1 cellular context compared by ENCODE assay signal in the genomic region with DNA sequence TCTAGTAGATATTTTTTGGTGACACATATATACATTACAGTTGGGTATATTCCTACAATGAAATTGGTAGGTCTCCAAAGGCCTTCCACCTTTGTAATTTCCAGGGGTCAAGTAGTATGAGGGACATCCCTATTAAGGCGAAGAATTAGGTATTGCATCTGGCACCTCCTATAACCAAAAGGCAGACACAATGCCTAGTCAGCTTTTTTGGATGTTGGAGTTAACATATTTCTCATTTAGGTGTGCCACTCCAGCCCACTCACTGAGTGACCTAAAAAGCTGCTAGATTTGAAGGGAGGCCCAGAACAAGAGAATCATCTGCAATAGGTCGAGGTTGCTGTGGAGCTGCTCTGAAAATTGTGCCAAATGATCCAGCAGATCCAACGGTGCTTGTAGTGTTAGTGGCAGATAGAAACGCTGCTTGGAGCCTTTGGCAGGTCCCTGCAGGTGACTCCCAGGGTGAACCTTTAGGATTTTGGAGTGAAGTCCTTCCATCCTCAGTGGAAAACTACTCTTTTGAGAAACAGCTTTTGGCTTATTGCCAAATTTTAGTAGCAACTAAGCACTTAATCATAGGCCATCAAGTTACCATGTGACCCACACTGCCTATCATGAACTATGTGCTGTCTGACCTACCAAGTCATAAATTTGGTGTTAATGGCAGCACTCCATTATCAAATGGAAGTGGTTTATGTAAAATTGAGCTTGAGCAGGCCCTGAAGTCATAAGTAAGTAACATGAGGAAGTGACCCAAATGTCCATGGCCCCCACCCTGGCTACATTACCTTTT.
A peak's percentile ranks its signal among the peaks of the same experiment; 100 is the strongest.
TF ChIP-seq lines count a peak whose summit lies in the region.

No MANE protein-coding gene starts in this region.

TF ChIP-seq in K562, 482 proteins besides CTCF, POLR2A, EP300 and RAD21 (continued from another document and continues in another):
- no peak for TF ChIP-seq STAT6 (CRISPR knock-in tag; IDR thresholded peaks at IDR 0.05)
- no peak for TF ChIP-seq ZFX (CRISPR knock-in tag; IDR thresholded peaks at IDR 0.05)
- TF ChIP-seq CHCHD3 (CRISPR knock-in tag; IDR thresholded peaks at IDR 0.05): no peak
- TF ChIP-seq NFIX (CRISPR knock-in tag; IDR thresholded peaks at IDR 0.05; ENCODE audit: low read depth): peak; percentile 97
- TF ChIP-seq HSF4 (CRISPR knock-in tag; IDR thresholded peaks at IDR 0.05; ENCODE audit: borderline replicate concordance): no peak
- no peak for TF ChIP-seq TBL1XR1 (IDR thresholded peaks at IDR 0.05; ENCODE audit: low read length in 2 of 2)
- no peak for TF ChIP-seq FOXP4 (CRISPR knock-in tag; IDR thresholded peaks at IDR 0.05; ENCODE audit: borderline replicate concordance)
- TF ChIP-seq MAFF (IDR thresholded peaks at IDR 0.05; ENCODE audit: low read length): peak; percentile 88
- TF ChIP-seq ZNF407 (IDR thresholded peaks at IDR 0.05; ENCODE audit: low read depth): no peak
- no peak for TF ChIP-seq ZBTB33 (CRISPR knock-in tag; IDR thresholded peaks at IDR 0.05)
- TF ChIP-seq THRA (IDR thresholded peaks at IDR 0.05): no peak
- TF ChIP-seq, protein P1, sequence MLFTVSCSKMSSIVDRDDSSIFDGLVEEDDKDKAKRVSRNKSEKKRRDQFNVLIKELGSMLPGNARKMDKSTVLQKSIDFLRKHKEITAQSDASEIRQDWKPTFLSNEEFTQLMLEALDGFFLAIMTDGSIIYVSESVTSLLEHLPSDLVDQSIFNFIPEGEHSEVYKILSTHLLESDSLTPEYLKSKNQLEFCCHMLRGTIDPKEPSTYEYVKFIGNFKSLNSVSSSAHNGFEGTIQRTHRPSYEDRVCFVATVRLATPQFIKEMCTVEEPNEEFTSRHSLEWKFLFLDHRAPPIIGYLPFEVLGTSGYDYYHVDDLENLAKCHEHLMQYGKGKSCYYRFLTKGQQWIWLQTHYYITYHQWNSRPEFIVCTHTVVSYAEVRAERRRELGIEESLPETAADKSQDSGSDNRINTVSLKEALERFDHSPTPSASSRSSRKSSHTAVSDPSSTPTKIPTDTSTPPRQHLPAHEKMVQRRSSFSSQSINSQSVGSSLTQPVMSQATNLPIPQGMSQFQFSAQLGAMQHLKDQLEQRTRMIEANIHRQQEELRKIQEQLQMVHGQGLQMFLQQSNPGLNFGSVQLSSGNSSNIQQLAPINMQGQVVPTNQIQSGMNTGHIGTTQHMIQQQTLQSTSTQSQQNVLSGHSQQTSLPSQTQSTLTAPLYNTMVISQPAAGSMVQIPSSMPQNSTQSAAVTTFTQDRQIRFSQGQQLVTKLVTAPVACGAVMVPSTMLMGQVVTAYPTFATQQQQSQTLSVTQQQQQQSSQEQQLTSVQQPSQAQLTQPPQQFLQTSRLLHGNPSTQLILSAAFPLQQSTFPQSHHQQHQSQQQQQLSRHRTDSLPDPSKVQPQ (CRISPR knock-in tag; IDR thresholded peaks at IDR 0.05; ENCODE audit: borderline replicate concordance): no peak
- no peak for TF ChIP-seq PRMT5 (CRISPR knock-in tag; IDR thresholded peaks at IDR 0.05)
- no peak for TF ChIP-seq KAT8 (IDR thresholded peaks at IDR 0.05; ENCODE audit: low read depth)
- TF ChIP-seq, protein P2, sequence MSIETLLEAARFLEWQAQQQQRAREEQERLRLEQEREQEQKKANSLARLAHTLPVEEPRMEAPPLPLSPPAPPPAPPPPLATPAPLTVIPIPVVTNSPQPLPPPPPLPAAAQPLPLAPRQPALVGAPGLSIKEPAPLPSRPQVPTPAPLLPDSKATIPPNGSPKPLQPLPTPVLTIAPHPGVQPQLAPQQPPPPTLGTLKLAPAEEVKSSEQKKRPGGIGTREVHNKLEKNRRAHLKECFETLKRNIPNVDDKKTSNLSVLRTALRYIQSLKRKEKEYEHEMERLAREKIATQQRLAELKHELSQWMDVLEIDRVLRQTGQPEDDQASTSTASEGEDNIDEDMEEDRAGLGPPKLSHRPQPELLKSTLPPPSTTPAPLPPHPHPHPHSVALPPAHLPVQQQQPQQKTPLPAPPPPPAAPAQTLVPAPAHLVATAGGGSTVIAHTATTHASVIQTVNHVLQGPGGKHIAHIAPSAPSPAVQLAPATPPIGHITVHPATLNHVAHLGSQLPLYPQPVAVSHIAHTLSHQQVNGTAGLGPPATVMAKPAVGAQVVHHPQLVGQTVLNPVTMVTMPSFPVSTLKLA (conservative IDR thresholded peaks at IDR 0.05): no peak
- peak; percentile 93 for TF ChIP-seq ZNF316 (IDR thresholded peaks at IDR 0.05)
- TF ChIP-seq, protein P3, sequence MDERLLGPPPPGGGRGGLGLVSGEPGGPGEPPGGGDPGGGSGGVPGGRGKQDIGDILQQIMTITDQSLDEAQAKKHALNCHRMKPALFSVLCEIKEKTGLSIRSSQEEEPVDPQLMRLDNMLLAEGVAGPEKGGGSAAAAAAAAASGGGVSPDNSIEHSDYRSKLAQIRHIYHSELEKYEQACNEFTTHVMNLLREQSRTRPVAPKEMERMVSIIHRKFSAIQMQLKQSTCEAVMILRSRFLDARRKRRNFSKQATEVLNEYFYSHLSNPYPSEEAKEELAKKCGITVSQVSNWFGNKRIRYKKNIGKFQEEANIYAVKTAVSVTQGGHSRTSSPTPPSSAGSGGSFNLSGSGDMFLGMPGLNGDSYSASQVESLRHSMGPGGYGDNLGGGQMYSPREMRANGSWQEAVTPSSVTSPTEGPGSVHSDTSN (CRISPR knock-in tag; IDR thresholded peaks at IDR 0.05; ENCODE audit: low read depth): no peak
- TF ChIP-seq, protein P3 (tag; conservative IDR thresholded peaks at IDR 0.05; ENCODE audit: low read depth): peak; percentile 93
- peak; percentile 92 for TF ChIP-seq MAFK (IDR thresholded peaks at IDR 0.05; ENCODE audit: low read length)
- TF ChIP-seq, protein P4, sequence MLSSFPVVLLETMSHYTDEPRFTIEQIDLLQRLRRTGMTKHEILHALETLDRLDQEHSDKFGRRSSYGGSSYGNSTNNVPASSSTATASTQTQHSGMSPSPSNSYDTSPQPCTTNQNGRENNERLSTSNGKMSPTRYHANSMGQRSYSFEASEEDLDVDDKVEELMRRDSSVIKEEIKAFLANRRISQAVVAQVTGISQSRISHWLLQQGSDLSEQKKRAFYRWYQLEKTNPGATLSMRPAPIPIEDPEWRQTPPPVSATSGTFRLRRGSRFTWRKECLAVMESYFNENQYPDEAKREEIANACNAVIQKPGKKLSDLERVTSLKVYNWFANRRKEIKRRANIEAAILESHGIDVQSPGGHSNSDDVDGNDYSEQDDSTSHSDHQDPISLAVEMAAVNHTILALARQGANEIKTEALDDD (IDR thresholded peaks at IDR 0.05): no peak
